In genomic region chr4:92172203-92172602, GRCh38 we compare ENCODE assay signal across 21 cellular contexts.
DNase-seq lines count a peak whose midpoint lies in the region; ATAC-seq and TF ChIP-seq lines count a peak whose summit lies in the region.
"Had no signal": no experiment of that assay in that cellular context is flagged by ENCODE, and none has a peak within 500 bp of the region (broad histone marks: within the 10 kb centered on the region; RNA-seq: fewer than 3 reads in every experiment).

No MANE protein-coding gene starts in this region.

- DNase-seq in cardiac muscle cell (ENCODE audit: low read depth in 1 of 2, low spot score in 1 of 2): no peak
- no peak for DNase-seq in Right ventricle myocardium superior
- DNase-seq in fibroblast of the aortic adventitia (ENCODE audit: low read depth): peak; percentile 28
- DNase-seq in T1000 (lab: John Stamatoyannopoulos, UW): no peak
- DNase-seq in kidney tubule cell (ENCODE audit: low spot score): no peak
- DNase-seq in BE2C: no peak
- no peak for DNase-seq in DMS114 treated with DMSO at 0.1 percent for 48 hours (lab: John Stamatoyannopoulos, UW; ENCODE audit: unreplicated experiment)
- DNase-seq: activated CD4-positive, alpha-beta T cell treated with anti-CD3 and anti-CD28 coated beads for 1 hour; CD4-positive, alpha-beta memory T cell; cerebellar nuclear complex; endodermal cell; hypothalamus; kidney glomerular epithelial cell; mesenchymal stem cell; MM.1S; NCI-H2029 treated with DMSO at 0.1 percent for 48 hours; NCI-H526; thyroid gland had no signal

- intact Hi-C loops in Right ventricle myocardium superior (cut with DNase I): no loop called here

- H3K27me3 ChIP-seq in cardiac muscle cell (no peaks in the 10 kb centered on the region), BE2C (no peaks in the 10 kb centered on the region)
- H3K27me3 ChIP-seq: thyroid gland had no signal

- H3K9me3 ChIP-seq in cardiac muscle cell (ENCODE audit: low read depth) (no peaks in the 10 kb centered on the region), BE2C (no peaks in the 10 kb centered on the region)
- H3K9me3 ChIP-seq: thyroid gland had no signal

- no peak overlapping the region for H3K4me3 ChIP-seq in cardiac muscle cell
- no peak overlapping the region for H3K4me3 ChIP-seq in fibroblast of the aortic adventitia (ENCODE audit: low read depth, low read length)
- H3K4me3 ChIP-seq in BE2C (ENCODE audit: low read depth, low read length): no peak overlapping the region
- H3K4me3 ChIP-seq: thyroid gland had no signal

- H3K36me3 ChIP-seq in cardiac muscle cell (no peaks in the 10 kb centered on the region), BE2C (no peaks in the 10 kb centered on the region)
- H3K36me3 ChIP-seq: thyroid gland had no signal

- no peaks in the 10 kb centered on the region for H3K4me1 ChIP-seq in cardiac muscle cell (ENCODE audit: low read depth)
- no peaks in the 10 kb centered on the region for H3K4me1 ChIP-seq in BE2C
- H3K4me1 ChIP-seq: thyroid gland had no signal

- H3K27ac ChIP-seq in cardiac muscle cell (no peak overlapping the region), VCaP (no peak overlapping the region)
- H3K27ac ChIP-seq: thyroid gland had no signal

- no peak for ATAC-seq in Right ventricle myocardium superior (ENCODE audit: poor library complexity)
- ATAC-seq: natural killer cell treated with Interleukin-12 subunit alpha and Interleukin-12 subunit beta and Interleukin-15 and Interleukin-18, amount 100 ng/mL, for 72 hours; stimulated activated memory B cell treated with anti-CD40 and anti-IgM and Interleukin-4, amounts not matched to agents 10 μg/mL and 1 μg/mL and 100 μg/mL, for 72 hours had no signal

- TF ChIP-seq CTCF in cardiac muscle cell (IDR thresholded peaks at IDR 0.05; ENCODE audit: low read depth, low read length): peak; percentile 34
- peak; percentile 35; the same call in 1 of the 2 replicates for TF ChIP-seq CTCF in VCaP (conservative IDR thresholded peaks at IDR 0.05)
- TF ChIP-seq CTCF in fibroblast of the aortic adventitia (IDR thresholded peaks at IDR 0.05; ENCODE audit: insufficient read depth, low read length): peak; percentile 46
- no peak for TF ChIP-seq CTCF in BE2C (IDR thresholded peaks at IDR 0.05; ENCODE audit: low read depth, low read length)
